1 cellular context compared by ENCODE assay signal in the genomic region with DNA sequence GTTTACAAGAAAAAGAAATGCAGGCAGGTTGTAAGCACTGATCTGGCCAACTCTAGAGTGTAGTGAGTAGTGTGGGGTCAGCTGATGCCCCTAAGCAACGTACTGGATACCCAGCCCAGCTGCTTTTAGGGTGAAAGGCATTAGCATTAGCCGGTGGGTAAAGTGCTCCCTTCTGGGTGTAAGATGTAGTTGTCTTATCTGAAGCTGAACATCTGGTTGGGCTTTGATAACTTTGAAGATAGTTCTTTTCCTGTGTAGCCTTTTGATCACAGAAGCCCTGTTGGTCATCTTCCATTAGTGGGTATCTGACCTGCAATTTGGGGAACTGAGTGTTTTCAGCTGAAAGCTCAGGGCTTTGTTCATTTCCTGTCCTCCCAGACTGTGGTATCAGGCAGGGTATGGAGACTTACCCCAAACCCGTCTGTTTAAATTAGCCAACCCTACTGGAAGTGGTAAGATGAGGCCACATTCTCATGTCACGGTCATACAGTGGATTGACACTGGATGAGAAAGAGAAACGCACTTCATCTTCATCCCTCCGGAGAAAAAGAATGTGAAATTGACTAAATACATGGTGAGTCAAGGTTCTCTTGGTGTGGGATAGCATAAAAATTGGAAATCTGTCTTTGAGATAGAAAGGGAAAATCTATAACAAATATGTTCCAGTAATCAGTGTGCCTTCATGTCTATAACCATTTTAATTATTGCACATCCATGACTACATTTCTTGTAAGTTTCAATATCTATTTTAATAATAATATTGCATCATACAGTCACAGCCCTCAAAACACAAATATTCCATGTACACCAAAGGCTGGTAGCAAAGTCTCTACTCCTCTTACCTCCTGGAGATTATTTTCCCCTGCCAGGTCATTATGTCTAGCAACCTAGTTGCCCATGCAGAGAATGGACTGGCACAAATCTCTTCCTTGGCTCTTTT.
TF ChIP-seq lines count a peak whose summit lies in the region.

No MANE protein-coding gene starts in this region.

TF ChIP-seq in SK-N-SH, 30 proteins besides CTCF, POLR2A, EP300 and RAD21 (continued from another document):
- TF ChIP-seq, protein P1, sequence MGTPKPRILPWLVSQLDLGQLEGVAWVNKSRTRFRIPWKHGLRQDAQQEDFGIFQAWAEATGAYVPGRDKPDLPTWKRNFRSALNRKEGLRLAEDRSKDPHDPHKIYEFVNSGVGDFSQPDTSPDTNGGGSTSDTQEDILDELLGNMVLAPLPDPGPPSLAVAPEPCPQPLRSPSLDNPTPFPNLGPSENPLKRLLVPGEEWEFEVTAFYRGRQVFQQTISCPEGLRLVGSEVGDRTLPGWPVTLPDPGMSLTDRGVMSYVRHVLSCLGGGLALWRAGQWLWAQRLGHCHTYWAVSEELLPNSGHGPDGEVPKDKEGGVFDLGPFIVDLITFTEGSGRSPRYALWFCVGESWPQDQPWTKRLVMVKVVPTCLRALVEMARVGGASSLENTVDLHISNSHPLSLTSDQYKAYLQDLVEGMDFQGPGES (IDR thresholded peaks at IDR 0.05; ENCODE audit: low read depth, low read length) = no peak
- TF ChIP-seq NFIC (IDR thresholded peaks at IDR 0.05; ENCODE audit: borderline replicate concordance) (no peak), FOSL2 (IDR thresholded peaks at IDR 0.05; ENCODE audit: borderline replicate concordance, low read depth) (no peak), NRF1 (IDR thresholded peaks at IDR 0.05; ENCODE audit: low read depth, low read length) (no peak)
- TF ChIP-seq, protein P2, sequence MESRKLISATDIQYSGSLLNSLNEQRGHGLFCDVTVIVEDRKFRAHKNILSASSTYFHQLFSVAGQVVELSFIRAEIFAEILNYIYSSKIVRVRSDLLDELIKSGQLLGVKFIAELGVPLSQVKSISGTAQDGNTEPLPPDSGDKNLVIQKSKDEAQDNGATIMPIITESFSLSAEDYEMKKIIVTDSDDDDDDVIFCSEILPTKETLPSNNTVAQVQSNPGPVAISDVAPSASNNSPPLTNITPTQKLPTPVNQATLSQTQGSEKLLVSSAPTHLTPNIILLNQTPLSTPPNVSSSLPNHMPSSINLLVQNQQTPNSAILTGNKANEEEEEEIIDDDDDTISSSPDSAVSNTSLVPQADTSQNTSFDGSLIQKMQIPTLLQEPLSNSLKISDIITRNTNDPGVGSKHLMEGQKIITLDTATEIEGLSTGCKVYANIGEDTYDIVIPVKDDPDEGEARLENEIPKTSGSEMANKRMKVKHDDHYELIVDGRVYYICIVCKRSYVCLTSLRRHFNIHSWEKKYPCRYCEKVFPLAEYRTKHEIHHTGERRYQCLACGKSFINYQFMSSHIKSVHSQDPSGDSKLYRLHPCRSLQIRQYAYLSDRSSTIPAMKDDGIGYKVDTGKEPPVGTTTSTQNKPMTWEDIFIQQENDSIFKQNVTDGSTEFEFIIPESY (IDR thresholded peaks at IDR 0.05; ENCODE audit: borderline replicate concordance, low read depth) = no peak
- TF ChIP-seq, protein P3, sequence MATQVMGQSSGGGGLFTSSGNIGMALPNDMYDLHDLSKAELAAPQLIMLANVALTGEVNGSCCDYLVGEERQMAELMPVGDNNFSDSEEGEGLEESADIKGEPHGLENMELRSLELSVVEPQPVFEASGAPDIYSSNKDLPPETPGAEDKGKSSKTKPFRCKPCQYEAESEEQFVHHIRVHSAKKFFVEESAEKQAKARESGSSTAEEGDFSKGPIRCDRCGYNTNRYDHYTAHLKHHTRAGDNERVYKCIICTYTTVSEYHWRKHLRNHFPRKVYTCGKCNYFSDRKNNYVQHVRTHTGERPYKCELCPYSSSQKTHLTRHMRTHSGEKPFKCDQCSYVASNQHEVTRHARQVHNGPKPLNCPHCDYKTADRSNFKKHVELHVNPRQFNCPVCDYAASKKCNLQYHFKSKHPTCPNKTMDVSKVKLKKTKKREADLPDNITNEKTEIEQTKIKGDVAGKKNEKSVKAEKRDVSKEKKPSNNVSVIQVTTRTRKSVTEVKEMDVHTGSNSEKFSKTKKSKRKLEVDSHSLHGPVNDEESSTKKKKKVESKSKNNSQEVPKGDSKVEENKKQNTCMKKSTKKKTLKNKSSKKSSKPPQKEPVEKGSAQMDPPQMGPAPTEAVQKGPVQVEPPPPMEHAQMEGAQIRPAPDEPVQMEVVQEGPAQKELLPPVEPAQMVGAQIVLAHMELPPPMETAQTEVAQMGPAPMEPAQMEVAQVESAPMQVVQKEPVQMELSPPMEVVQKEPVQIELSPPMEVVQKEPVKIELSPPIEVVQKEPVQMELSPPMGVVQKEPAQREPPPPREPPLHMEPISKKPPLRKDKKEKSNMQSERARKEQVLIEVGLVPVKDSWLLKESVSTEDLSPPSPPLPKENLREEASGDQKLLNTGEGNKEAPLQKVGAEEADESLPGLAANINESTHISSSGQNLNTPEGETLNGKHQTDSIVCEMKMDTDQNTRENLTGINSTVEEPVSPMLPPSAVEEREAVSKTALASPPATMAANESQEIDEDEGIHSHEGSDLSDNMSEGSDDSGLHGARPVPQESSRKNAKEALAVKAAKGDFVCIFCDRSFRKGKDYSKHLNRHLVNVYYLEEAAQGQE (IDR thresholded peaks at IDR 0.05; ENCODE audit: low read depth, low read length) = no peak
TF ChIP-seq in SK-N-SH: peak in this region for 0.
